In genomic region chr12:19507823-19508222, GRCh38 we compare ENCODE assay signal across 13 cellular contexts.
A peak's percentile ranks its signal among the peaks of the same experiment; 100 is the strongest.
DNase-seq lines count a peak whose midpoint lies in the region; ATAC-seq and TF ChIP-seq lines count a peak whose summit lies in the region.
"Had no signal": no experiment of that assay in that cellular context is flagged by ENCODE, and none has a peak within 500 bp of the region (broad histone marks: within the 10 kb centered on the region; RNA-seq: fewer than 3 reads in every experiment).

No MANE protein-coding gene starts in this region.

- H3K27ac ChIP-seq in dorsolateral prefrontal cortex (peak overlapping the region in 2 of 59 donors; percentile 17 to 41), body of pancreas (no peak overlapping the region)

- ATAC-seq in HG03439 (IDR thresholded peaks at IDR 0.05; ENCODE audit: unreplicated experiment) (no peak), GM18511 (IDR thresholded peaks at IDR 0.05; ENCODE audit: unreplicated experiment) (no peak), body of pancreas (no peak)
- ATAC-seq: naive thymus-derived CD4-positive, alpha-beta T cell had no signal

- H3K27me3 ChIP-seq in dorsolateral prefrontal cortex: no peaks in the 10 kb centered on the region
- no peaks in the 10 kb centered on the region for H3K27me3 ChIP-seq in body of pancreas

- H3K9me3 ChIP-seq in body of pancreas: no peaks in the 10 kb centered on the region

- H3K4me3 ChIP-seq in AG09309 (ENCODE audit: control insufficient read depth, low read depth, low read length) (no peak overlapping the region), dorsolateral prefrontal cortex (no peak overlapping the region), body of pancreas (no peak overlapping the region)

- 71 to 82% methylated on average over 1 of the region's 1 CpG for WGBS in body of pancreas, 2 donors

- peak; percentile 42 for TF ChIP-seq CTCF in AG09309 (IDR thresholded peaks at IDR 0.05; ENCODE audit: control insufficient read depth, insufficient read depth, low read depth, low read length, missing control alignments)
- peak in 49 of 56 donors; percentile 13 to 69 (median 41) for TF ChIP-seq CTCF in dorsolateral prefrontal cortex (IDR thresholded peaks at IDR 0.05 in 54 of 56, conservative IDR thresholded peaks at IDR 0.05 in 2 of 56; ENCODE audit: low read depth in 1 of 56, partially characterized antibody in 56 of 56)
- peak in 2 of 7 experiments; percentile 5 to 11 for TF ChIP-seq CTCF in body of pancreas (IDR thresholded peaks at IDR 0.05)

- DNase-seq in AG09309 (ENCODE audit: low read depth) (no peak), LHCN-M2 (ENCODE audit: low read depth) (peak; percentile 14), dorsolateral prefrontal cortex (no peak), lung microvascular endothelial cell (ENCODE audit: low read depth in 2 of 2) (peak; percentile 47 to 76), NCI-H146 (lab: John Stamatoyannopoulos, UW) (no peak), body of pancreas (no peak)
- DNase-seq: activated CD4-positive, alpha-beta T cell treated with anti-CD3 and anti-CD28 coated beads, Interleukin-2, amount 10 ng/mL, durations not matched to agents 7 days and 5 days; activated naive CD8-positive, alpha-beta T cell treated with anti-CD3 and anti-CD28 coated beads, Interleukin-2, amount 10 ng/mL, durations not matched to agents 7 days and 5 days; glutamatergic neuron; naive thymus-derived CD4-positive, alpha-beta T cell; NCI-H187 had no signal

- intact Hi-C loops in dorsolateral prefrontal cortex (cut with DNase I) (loop anchor here in 1 of 2 donors (5.0 kb wide), 1 partner anchor 134 kb away; no protein-coding TSS in a partner anchor), body of pancreas (cut with DNase I) (no loop called here)

- H3K4me1 ChIP-seq in body of pancreas: no peaks in the 10 kb centered on the region

- TF ChIP-seq POLR2A in body of pancreas (IDR thresholded peaks at IDR 0.05): no peak

- H3K36me3 ChIP-seq in body of pancreas (replicated peaks in 1 of 2; ENCODE audit: insufficient read depth in 1 of 2, low read depth in 2 of 2): no peaks in the 10 kb centered on the region

Comparison
In these comparisons a context has a peak if more than half of its experiments do, and no peak if none do; other contexts are left out.
1. DNase-seq: peak in LHCN-M2 (single experiment) and lung microvascular endothelial cell (2 of 2); none in AG09309 (single experiment), dorsolateral prefrontal cortex (0 of 10), NCI-H146 (single experiment) and body of pancreas (0 of 4).